1 cellular context compared by ENCODE assay signal in genomic region chr10:117448840-117449239, GRCh38.
TF ChIP-seq lines count a peak whose summit lies in the region.

No MANE protein-coding gene starts in this region.

TF ChIP-seq in K562, 482 proteins besides CTCF, POLR2A, EP300 and RAD21 (continued from another document):
- TF ChIP-seq ZMIZ1 (IDR thresholded peaks at IDR 0.05; ENCODE audit: low read depth in 2 of 2, low read length in 2 of 2) (no peak), ZBTB9 (CRISPR knock-in tag; IDR thresholded peaks at IDR 0.05) (no peak), ZNF41 (CRISPR knock-in tag; conservative IDR thresholded peaks at IDR 0.05) (no peak), CHCHD3 (CRISPR knock-in tag; IDR thresholded peaks at IDR 0.05) (no peak), MCM5 (IDR thresholded peaks at IDR 0.05; ENCODE audit: low read depth) (no peak), MED1 (CRISPR knock-in tag; IDR thresholded peaks at IDR 0.05; ENCODE audit: borderline replicate concordance) (no peak)
